In genomic region chr5:155482428-155482827, GRCh38 we compare ENCODE assay signal across 22 cellular contexts.
"Had no signal": no experiment of that assay in that cellular context is flagged by ENCODE, and none has a peak within 500 bp of the region (broad histone marks: within the 10 kb centered on the region; RNA-seq: fewer than 3 reads in every experiment).

No MANE protein-coding gene starts in this region.

- H3K27ac ChIP-seq: coronary artery, dorsolateral prefrontal cortex, esophagus muscularis mucosa, foreskin keratinocyte, gastroesophageal sphincter, hepatocyte, left lung, lower lobe of right lung had no signal

- H3K4me1 ChIP-seq: foreskin keratinocyte, gastroesophageal sphincter, left lung, lower lobe of right lung had no signal

- ATAC-seq: foreskin keratinocyte; gastroesophageal sphincter; left lung; lower lobe of right lung; mucosa of descending colon; naive thymus-derived CD8-positive, alpha-beta T cell had no signal

- DNase-seq: dermis blood vessel endothelial cell; dorsolateral prefrontal cortex; effector CD4-positive, alpha-beta T cell; effector memory CD4-positive, alpha-beta T cell; foreskin keratinocyte; hypothalamus; immature natural killer cell; islet precursor cell; kidney; kidney glomerular epithelial cell; left lung; lower lobe of right lung; mesenchymal stem cell; mucosa of descending colon; naive B cell; naive thymus-derived CD8-positive, alpha-beta T cell had no signal

- H3K4me3 ChIP-seq: coronary artery, dorsolateral prefrontal cortex, esophagus muscularis mucosa, gastroesophageal sphincter, hepatocyte, left lung, lower lobe of right lung, mucosa of descending colon had no signal

- H3K27me3 ChIP-seq: esophagus muscularis mucosa, gastroesophageal sphincter, left lung had no signal

- H3K36me3 ChIP-seq: esophagus muscularis mucosa, gastroesophageal sphincter, left lung, lower lobe of right lung had no signal

- H3K9me3 ChIP-seq: esophagus muscularis mucosa, gastroesophageal sphincter, left lung, lower lobe of right lung, mucosa of descending colon had no signal

- FAIRE-seq: colon, frontal cortex, kidney had no signal
